In the genomic region with DNA sequence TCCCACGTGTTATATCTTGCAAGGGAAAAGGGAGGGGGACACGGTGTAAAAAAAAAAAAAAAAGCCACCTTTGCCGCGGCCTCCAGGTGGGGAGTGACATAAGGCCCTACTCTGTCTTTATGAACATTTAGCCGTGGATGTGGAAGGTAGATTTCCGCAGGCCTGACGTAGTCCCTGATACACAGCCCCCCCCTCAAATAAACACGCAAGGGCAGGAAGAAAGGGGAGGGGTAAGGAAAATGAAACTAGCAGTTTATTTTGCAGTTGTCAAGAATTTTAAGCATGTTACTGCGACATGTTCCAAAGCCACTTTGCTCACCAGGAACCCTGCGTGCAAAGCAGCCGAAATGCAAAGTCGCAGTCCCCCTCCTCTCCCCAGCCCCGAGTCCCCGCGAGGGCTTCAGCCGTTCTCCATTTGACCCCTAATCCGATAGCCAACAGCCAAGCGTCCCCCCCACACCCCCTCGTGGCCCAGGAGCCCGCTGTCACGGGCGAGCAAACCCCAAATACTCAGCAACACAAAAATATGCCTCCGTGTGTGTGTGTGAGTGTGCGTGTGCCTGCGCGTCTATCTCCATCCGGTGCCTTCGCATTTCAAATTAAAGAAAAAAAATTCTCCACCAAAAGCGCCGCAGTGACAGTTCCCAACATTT, we compare ENCODE assay signal across 7 cellular contexts. TPM values are rescaled to one million over a fixed set of nuclear protein-coding genes. Genes with fewer than 3 reads are reported as not detected.
DNase-seq lines count a peak whose midpoint lies in the region; ATAC-seq and TF ChIP-seq lines count a peak whose summit lies in the region.

No MANE protein-coding gene starts in this region.

- peak overlapping the region; percentile 92 for H2AFZ ChIP-seq in IMR-90 (replicated peaks; ENCODE audit: low read length, poor library complexity)

- no peak overlapping the region for H4K5ac ChIP-seq in IMR-90 (ENCODE audit: low read depth, low read length)

- BruUV-seq in IMR-90 (replicated peaks; lab: Mats Ljungman, UMichigan) = TSS peak; percentile 27

- H3K27ac ChIP-seq in IMR-90 (ENCODE audit: insufficient read depth, low read length) (peak overlapping the region; percentile 76), sigmoid colon (peak overlapping the region; percentile 90 to 98 (median 97))

- peak overlapping the region; percentile 78 for H3K27ac Mint-ChIP-seq in activated CD4-positive, alpha-beta memory T cell treated with anti-CD3 and anti-CD28 coated beads for 36 hours

- in situ Hi-C loops in IMR-90 (cut with MboI; ENCODE audit: low sequenced_read_pairs) = no loop called here

- TF ChIP-seq CTCF in IMR-90 (conservative IDR thresholded peaks at IDR 0.05; ENCODE audit: low read depth, low read length) (no peak), fibroblast of pulmonary artery (IDR thresholded peaks at IDR 0.05; ENCODE audit: low read length, missing control alignments) (no peak), sigmoid colon (IDR thresholded peaks at IDR 0.05) (peak in 1 of 4 experiments; percentile 10)

- H3K23ac ChIP-seq in IMR-90 (ENCODE audit: low read depth, low read length) = peak overlapping the region; percentile 98

- H2BK120ac ChIP-seq in IMR-90 (ENCODE audit: low read depth, low read length) = peak overlapping the region; percentile 21; the same call in 1 of the 2 replicates

- H3K56ac ChIP-seq in IMR-90 (ENCODE audit: extremely low read depth, insufficient read depth, low read length) = peak overlapping the region; percentile 96

- peaks cover 9% of the 10 kb centered on the region for H3K36me3 Mint-ChIP-seq in activated CD4-positive, alpha-beta memory T cell treated with anti-CD3 and anti-CD28 coated beads for 36 hours

- H3K9ac ChIP-seq in IMR-90 (ENCODE audit: low read depth, low read length) = peak overlapping the region; percentile 90

- 0 out of 2 replicates have a peak, but pooled peaks cover 2% of the 10 kb centered on the region for H3K9me1 ChIP-seq in IMR-90 (ENCODE audit: insufficient read depth, low read length)

- H3K14ac ChIP-seq in IMR-90 (replicated peaks; ENCODE audit: low read depth, low read length) = peak overlapping the region; percentile 89

- intact Hi-C loops in IMR-90 (cut with micrococcal nuclease) (loop anchor here (5.0 kb wide), 1 partner anchor 91 kb away; no protein-coding TSS in a partner anchor), sigmoid colon (cut with DNase I) (loop anchor here (2.0 to 5.0 kb wide), 2 partner anchors 27 to 61 kb away; a partner anchor contains a TSS)
- intact Hi-C loops in activated CD4-positive, alpha-beta memory T cell treated with anti-CD3 and anti-CD28 coated beads for 36 hours (cut with micrococcal nuclease) = loop anchor here (2.0 to 5.0 kb wide), 3 partner anchors 27 to 159 kb away; no protein-coding TSS in a partner anchor

- POLR2A ChIA-PET in IMR-90 (lab: Charles Lee; ENCODE audit: unreplicated experiment) = interaction anchor here (0.5 to 0.6 kb wide), 2 partner anchors 67 to 829 kb away, joined by 3 to 11 read pairs; a partner anchor contains a TSS
- POLR2A ChIA-PET in activated CD4-positive, alpha-beta memory T cell treated with anti-CD3 and anti-CD28 coated beads for 36 hours (lab: Charles Lee) = interaction anchor here (0.6 to 3.2 kb wide), 6 partner anchors 7 to 1058 kb away, joined by 3 to 23 read pairs (median 10); a partner anchor contains a TSS

- dilution Hi-C loops in IMR-90 (cut with HindIII; ENCODE audit: low sequenced_read_pairs, unreplicated experiment) = no loop called here

- H3K27me3 Mint-ChIP-seq in activated CD4-positive, alpha-beta memory T cell treated with anti-CD3 and anti-CD28 coated beads for 36 hours = peaks cover 27% of the 10 kb centered on the region

- peaks cover 45% of the 10 kb centered on the region for H3K4me1 Mint-ChIP-seq in activated CD4-positive, alpha-beta memory T cell treated with anti-CD3 and anti-CD28 coated beads for 36 hours (ENCODE audit: low read depth)

- peak overlapping the region in 1 of 2 experiments; percentile 75; a peak in 1 of 4 replicates for H4K8ac ChIP-seq in IMR-90 (ENCODE audit: low read depth in 2 of 2, low read length in 2 of 2)

- peaks cover 31% of the 10 kb centered on the region for H3K27me3 ChIP-seq in IMR-90 (ENCODE audit: control insufficient read depth, insufficient read depth, low read length)
- peaks cover 31 to 53% (median 40%) of the 10 kb centered on the region in 3 donors for H3K27me3 ChIP-seq in sigmoid colon

- H3K9me3 ChIP-seq in IMR-90 (ENCODE audit: control insufficient read depth, insufficient read depth, low read length) (peaks cover 6% of the 10 kb centered on the region; the same call in 1 of the 2 replicates), sigmoid colon (no peaks in the 10 kb centered on the region)

- H4K91ac ChIP-seq in IMR-90 (ENCODE audit: insufficient read depth, low read depth, low read length) = peak overlapping the region; percentile 83

- peak overlapping the region; percentile 85 for H3K4me3 Mint-ChIP-seq in activated CD4-positive, alpha-beta memory T cell treated with anti-CD3 and anti-CD28 coated beads for 36 hours

- peak overlapping the region; percentile 89 for H3K4me2 ChIP-seq in IMR-90 (ENCODE audit: low read depth, low read length)

- TF ChIP-seq EP300 in sigmoid colon (IDR thresholded peaks at IDR 0.05) = no peak

- no peak for ATAC-seq in IMR-90 (ENCODE audit: low read depth)
- no peak for ATAC-seq in GM19023 (IDR thresholded peaks at IDR 0.05; ENCODE audit: unreplicated experiment)

- no peaks in the 10 kb centered on the region for H3K9me3 Mint-ChIP-seq in activated CD4-positive, alpha-beta memory T cell treated with anti-CD3 and anti-CD28 coated beads for 36 hours

- peaks cover 10 to 41% of the 10 kb centered on the region in 2 experiments; a peak in 3 of 4 replicates for H3K79me1 ChIP-seq in IMR-90 (ENCODE audit: low read depth in 1 of 2, low read length in 2 of 2)

- TF ChIP-seq POLR2A in IMR-90 (IDR thresholded peaks at IDR 0.05; ENCODE audit: low read depth, low read length) (no peak), sigmoid colon (IDR thresholded peaks at IDR 0.05) (no peak)

- H3K4ac ChIP-seq in IMR-90 (ENCODE audit: low read depth, low read length) = peak overlapping the region; percentile 74

- H3K4me3 ChIP-seq in IMR-90 (ENCODE audit: insufficient read depth, low read depth, low read length) = peak overlapping the region; percentile 79
- H3K4me3 ChIP-seq in fibroblast of pulmonary artery (replicated peaks; ENCODE audit: low read depth, low read length) = peak overlapping the region; percentile 88
- peak overlapping the region; percentile 35 to 84 (median 76) for H3K4me3 ChIP-seq in sigmoid colon

- H3K36me3 ChIP-seq in IMR-90 (ENCODE audit: control insufficient read depth, insufficient read depth, low read length) = peaks cover 19% of the 10 kb centered on the region; the same call in 1 of the 2 replicates
- peaks cover 9 to 26% (median 16%) of the 10 kb centered on the region in 4 donors for H3K36me3 ChIP-seq in sigmoid colon

- H2BK15ac ChIP-seq in IMR-90 (ENCODE audit: low read depth, low read length) = no peak overlapping the region; the same call in 2 of the 3 replicates

- WGBS in IMR-90 (ENCODE audit: extremely low coverage in 2 of 2, insufficient read length in 1 of 2), 2 experiments = no CpG with 5 or more reads among the region's 30 CpGs
- WGBS in sigmoid colon, 2 donors = 0 to 1% methylated on average over 30 of the region's 30 CpGs

- no peak overlapping the region for H2AK5ac ChIP-seq in IMR-90 (ENCODE audit: low read depth, low read length)

- CTCF ChIA-PET in IMR-90 (lab: Yijun Ruan, JAX) = interaction anchor here (1.4 kb wide), 1 partner anchor 24 kb away, joined by 3 read pairs; no protein-coding TSS in a partner anchor
- CTCF ChIA-PET in activated CD4-positive, alpha-beta memory T cell treated with anti-CD3 and anti-CD28 coated beads for 36 hours (lab: Charles Lee) = interaction anchor here (0.7 to 4.8 kb wide), 10 partner anchors 8 to 832 kb away, joined by 3 to 49 read pairs (median 4); a partner anchor contains a TSS

- no peak for TF ChIP-seq RAD21 in IMR-90 (IDR thresholded peaks at IDR 0.05; ENCODE audit: low read length)

- peaks cover 52% of the 10 kb centered on the region for H4K20me1 ChIP-seq in IMR-90 (ENCODE audit: insufficient read depth, low read length)

- peak overlapping the region; percentile 75; the same call in 1 of the 2 replicates for H3K18ac ChIP-seq in IMR-90 (ENCODE audit: low read depth, low read length)

- H2BK5ac ChIP-seq in IMR-90 (ENCODE audit: low read depth, low read length, poor library complexity, severe bottlenecking) = peak overlapping the region; percentile 82

- peak overlapping the region; percentile 94 for H2AK9ac ChIP-seq in IMR-90 (replicated peaks; ENCODE audit: low read depth, low read length, poor library complexity)

- no peak for DNase-seq in IMR-90
- DNase-seq in activated CD4-positive, alpha-beta memory T cell treated with anti-CD3 and anti-CD28 coated beads for 36 hours = peak; percentile 41
- DNase-seq in fibroblast of pulmonary artery (ENCODE audit: low read depth) = no peak
- DNase-seq in sigmoid colon = no peak
- DNase-seq in DMS114 treated with DMSO at 0.1 percent for 48 hours (lab: John Stamatoyannopoulos, UW; ENCODE audit: unreplicated experiment) = no peak
- DNase-seq in HPDE6-E6E7 (ENCODE audit: extremely low spot score) = no peak

- H3K4me1 ChIP-seq in IMR-90 (ENCODE audit: control insufficient read depth, insufficient read depth, low read length) (peaks cover 17% of the 10 kb centered on the region), sigmoid colon (peaks cover 0 to 67% (median 60%) of the 10 kb centered on the region in 4 donors)

- H2BK20ac ChIP-seq in IMR-90 (ENCODE audit: low read depth, low read length) = no peak overlapping the region

TF ChIP-seq in IMR-90, 13 proteins besides CTCF, POLR2A, EP300 and RAD21:
- TF ChIP-seq RCOR1 (IDR thresholded peaks at IDR 0.05; ENCODE audit: insufficient replicate concordance, low read length) = no peak
- no peak for TF ChIP-seq NFE2L2 (IDR thresholded peaks at IDR 0.05; ENCODE audit: low read depth, low read length)
- 0 out of 2 replicates have a peak, but pooled peaks have one; percentile 8 for TF ChIP-seq MXI1 (IDR thresholded peaks at IDR 0.05; ENCODE audit: borderline replicate concordance, low read depth, low read length)

RNA-seq across cellular contexts. Expression of a gene that starts 1.2 kb away (rescaled TPM):
- total RNA-seq in IMR-90 (2012; rRNA removed) (3.2 and 5.3 TPM in 2 replicates), sigmoid colon (1 to 10 TPM; 6.1 to 9.8 (median 7.5) TPM)
- polyA plus RNA-seq in IMR-90 (2012; rRNA removed) (9.4 and 12.9 TPM in 2 replicates), sigmoid colon (10 to 100 TPM in 1 of 3 donors, 1 to 10 TPM in 2; 3.5 to 14.2 (median 8.4) TPM)
- 13.2 and 18.5 TPM in 2 replicates for polyA plus RNA-seq in IMR-90 (2012; cell fraction: cytosol; rRNA removed)
- 21.8 and 29.2 TPM in 2 replicates for polyA plus RNA-seq in IMR-90 (2012; cell fraction: nucleus; rRNA removed; ENCODE audit: low replicate concordance)
- total RNA-seq in activated CD4-positive, alpha-beta memory T cell treated with anti-CD3 and anti-CD28 coated beads for 36 hours = 10 to 100 TPM; 14.0 to 14.2 TPM

RNA-seq across cellular contexts. Expression of a gene that starts 41.1 kb away (rescaled TPM):
- 5.3 and 5.4 TPM in 2 replicates for total RNA-seq in IMR-90 (2012; rRNA removed)
- 2.4 and 3.2 TPM in 2 replicates for polyA plus RNA-seq in IMR-90 (2012; rRNA removed)
- polyA plus RNA-seq in IMR-90 (2012; cell fraction: cytosol; rRNA removed) = 0.49 and 1.0 TPM in 2 replicates
- 1.4 and 2.6 TPM in 2 replicates for polyA plus RNA-seq in IMR-90 (2012; cell fraction: nucleus; rRNA removed; ENCODE audit: low replicate concordance)
- 1 to 10 TPM; 4.5 to 4.6 TPM for total RNA-seq in activated CD4-positive, alpha-beta memory T cell treated with anti-CD3 and anti-CD28 coated beads for 36 hours
- total RNA-seq in sigmoid colon = 1 to 10 TPM in 2 of 4 donors, under 1 TPM in 2; 0.28 to 1.8 (median 1.2) TPM
- 1 to 10 TPM; 2.4 to 5.6 (median 4.9) TPM for polyA plus RNA-seq in sigmoid colon
